Comparison of ENCODE assay signal across 15 cellular contexts in the genomic region with DNA sequence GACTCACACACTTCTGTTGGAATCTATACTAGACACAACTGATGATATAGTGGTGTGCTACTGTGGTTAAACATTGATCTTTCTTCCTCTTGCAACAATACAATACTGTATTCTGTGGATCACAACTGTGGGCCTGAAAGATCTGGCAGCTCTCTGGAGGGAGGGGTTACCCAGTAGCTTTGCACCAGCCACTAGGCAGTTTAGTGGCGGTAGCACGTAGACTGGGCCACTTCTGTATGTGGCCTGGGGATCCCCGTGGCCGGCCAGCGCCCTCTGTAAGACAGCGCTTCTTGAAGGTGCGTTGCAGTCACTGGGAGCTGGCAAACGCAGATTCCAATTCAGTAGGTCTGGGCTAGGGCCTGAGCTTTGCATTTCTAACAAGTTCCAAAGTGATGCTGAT.
"Had no signal": no experiment of that assay in that cellular context is flagged by ENCODE, and none has a peak within 500 bp of the region (broad histone marks: within the 10 kb centered on the region; RNA-seq: fewer than 3 reads in every experiment).

No MANE protein-coding gene starts in this region.

- DNase-seq: activated CD4-positive, alpha-beta memory T cell treated with anti-CD3 and anti-CD28 coated beads, Interleukin-2, amount 10 ng/mL, durations not matched to agents 7 days and 5 days; activated CD4-positive, alpha-beta T cell treated with anti-CD3 and anti-CD28 coated beads for 36 hours; activated naive CD4-positive, alpha-beta T cell; aorta; left lung; posterior cingulate gyrus; stimulated activated CD4-positive, alpha-beta T cell treated with anti-CD3 and anti-CD28 coated beads, Interleukin-4, amount 100 ng/mL, for 4 hours; stimulated activated naive CD8-positive, alpha-beta T cell treated with anti-CD3 and anti-CD28 coated beads, Interleukin-15, amount 100 ng/mL, for 72 hours had no signal

- H3K4me1 ChIP-seq: right atrium auricular region had no signal

- H3K27ac ChIP-seq: esophagus muscularis mucosa, left lung, neutrophil, right atrium auricular region, skin epidermis, thoracic aorta had no signal

- H3K27me3 Mint-ChIP-seq: activated CD4-positive, alpha-beta memory T cell treated with anti-CD3 and anti-CD28 coated beads, Interleukin-2, amount 10 ng/mL, durations not matched to agents 7 days and 5 days; activated CD4-positive, alpha-beta T cell treated with anti-CD3 and anti-CD28 coated beads for 36 hours; stimulated activated naive CD8-positive, alpha-beta T cell treated with anti-CD3 and anti-CD28 coated beads, Interleukin-15, amount 100 ng/mL, for 72 hours had no signal

- H3K27ac Mint-ChIP-seq: activated CD4-positive, alpha-beta memory T cell treated with anti-CD3 and anti-CD28 coated beads, Interleukin-2, amount 10 ng/mL, durations not matched to agents 7 days and 5 days; activated CD4-positive, alpha-beta T cell treated with anti-CD3 and anti-CD28 coated beads for 36 hours; stimulated activated naive CD8-positive, alpha-beta T cell treated with anti-CD3 and anti-CD28 coated beads, Interleukin-15, amount 100 ng/mL, for 72 hours; T-helper 2 cell treated with Interferon-gamma antibody and Interleukin-4, amounts not matched to agents 5 μg/mL and 100 μg/mL, for 36 hours had no signal

- H3K36me3 ChIP-seq: esophagus muscularis mucosa, left lung, neutrophil, right atrium auricular region, thoracic aorta had no signal

- H3K4me1 Mint-ChIP-seq: activated CD4-positive, alpha-beta memory T cell treated with anti-CD3 and anti-CD28 coated beads, Interleukin-2, amount 10 ng/mL, durations not matched to agents 7 days and 5 days; activated CD4-positive, alpha-beta T cell treated with anti-CD3 and anti-CD28 coated beads for 36 hours; stimulated activated naive CD8-positive, alpha-beta T cell treated with anti-CD3 and anti-CD28 coated beads, Interleukin-15, amount 100 ng/mL, for 72 hours had no signal

- H3K9me3 Mint-ChIP-seq: activated CD4-positive, alpha-beta memory T cell treated with anti-CD3 and anti-CD28 coated beads, Interleukin-2, amount 10 ng/mL, durations not matched to agents 7 days and 5 days; stimulated activated naive CD8-positive, alpha-beta T cell treated with anti-CD3 and anti-CD28 coated beads, Interleukin-15, amount 100 ng/mL, for 72 hours; T-helper 2 cell treated with Interferon-gamma antibody and Interleukin-4, amounts not matched to agents 5 μg/mL and 100 μg/mL, for 36 hours had no signal

- H3K9me3 ChIP-seq: esophagus muscularis mucosa, left lung, neutrophil, right atrium auricular region, thoracic aorta had no signal

- H3K4me3 ChIP-seq: esophagus muscularis mucosa, left lung, right atrium auricular region, skin epidermis, thoracic aorta had no signal

- ATAC-seq: activated CD4-positive, alpha-beta T cell treated with anti-CD3 and anti-CD28 coated beads for 36 hours; left lung; stimulated activated naive CD8-positive, alpha-beta T cell treated with anti-CD3 and anti-CD28 coated beads, Interleukin-15, amount 100 ng/mL, for 72 hours had no signal

- FAIRE-seq: islet of Langerhans had no signal

- H3K27me3 ChIP-seq: esophagus muscularis mucosa, left lung, neutrophil, right atrium auricular region had no signal

- H3K4me3 Mint-ChIP-seq: activated CD4-positive, alpha-beta memory T cell treated with anti-CD3 and anti-CD28 coated beads, Interleukin-2, amount 10 ng/mL, durations not matched to agents 7 days and 5 days; activated CD4-positive, alpha-beta T cell treated with anti-CD3 and anti-CD28 coated beads for 36 hours; stimulated activated naive CD8-positive, alpha-beta T cell treated with anti-CD3 and anti-CD28 coated beads, Interleukin-15, amount 100 ng/mL, for 72 hours; T-helper 2 cell treated with Interferon-gamma antibody and Interleukin-4, amounts not matched to agents 5 μg/mL and 100 μg/mL, for 36 hours had no signal
